Comparison of ENCODE assay signal across 13 cellular contexts in the genomic region with DNA sequence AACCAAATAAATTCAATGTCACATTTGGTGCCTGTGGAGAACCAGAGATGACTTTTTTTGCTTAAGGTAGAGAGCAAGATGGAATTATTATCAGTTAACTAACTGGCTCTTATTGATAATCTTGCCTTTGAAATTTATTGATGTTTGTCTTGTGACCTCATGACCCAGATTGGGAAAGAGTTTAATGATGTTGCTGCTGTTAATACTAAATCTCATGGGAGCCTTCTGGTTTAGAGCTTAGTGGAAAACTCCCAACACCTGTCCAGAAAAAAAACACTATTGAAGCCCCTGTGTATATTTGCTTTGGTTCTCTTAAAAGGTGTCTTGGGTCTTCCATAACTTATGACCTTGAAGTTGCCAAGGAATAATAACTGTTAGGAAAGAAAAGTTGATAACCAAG. TPM values are rescaled to one million over a fixed set of nuclear protein-coding genes. Genes with fewer than 3 reads are reported as not detected.
DNase-seq lines count a peak whose midpoint lies in the region; ATAC-seq and TF ChIP-seq lines count a peak whose summit lies in the region.
"Had no signal": no experiment of that assay in that cellular context is flagged by ENCODE, and none has a peak within 500 bp of the region (broad histone marks: within the 10 kb centered on the region; RNA-seq: fewer than 3 reads in every experiment).

No MANE protein-coding gene starts in this region.

- no peaks in the 10 kb centered on the region for H3K27me3 ChIP-seq in left ventricle myocardium inferior (ENCODE audit: low read depth)
- no peaks in the 10 kb centered on the region for H3K27me3 ChIP-seq in tibial artery
- H3K27me3 ChIP-seq: breast epithelium, transverse colon had no signal

- H3K4me3 ChIP-seq in left ventricle myocardium inferior (no peak overlapping the region), tibial artery (no peak overlapping the region)
- H3K4me3 ChIP-seq: breast epithelium, transverse colon had no signal

- no peak for DNase-seq in left ventricle myocardium inferior
- no peak for DNase-seq in Right ventricle myocardium inferior (ENCODE audit: missing footprints)
- DNase-seq in memory B cell (ENCODE audit: low spot score in 2 of 2), result no peak
- DNase-seq in tibial artery, result no peak
- no peak for DNase-seq in activated CD8-positive, alpha-beta memory T cell treated with anti-CD3 and anti-CD28 coated beads for 24 hours
- no peak for DNase-seq in T-helper 2 cell
- DNase-seq: activated CD4-positive, alpha-beta T cell treated with anti-CD3 and anti-CD28 coated beads, Interleukin-2, amount 10 ng/mL, durations not matched to agents 7 days and 5 days; DMS 273 treated with DMSO at 0.1 percent for 48 hours; effector CD8-positive, alpha-beta T cell; posterior cingulate gyrus; transverse colon had no signal

- no peaks in the 10 kb centered on the region for H3K9me3 Mint-ChIP-seq in memory B cell
- H3K9me3 Mint-ChIP-seq: activated CD4-positive, alpha-beta T cell treated with anti-CD3 and anti-CD28 coated beads, Interleukin-2, amount 10 ng/mL, durations not matched to agents 7 days and 5 days had no signal

- H3K4me1 Mint-ChIP-seq in memory B cell, result peaks cover 22% of the 10 kb centered on the region

- H3K36me3 ChIP-seq in left ventricle myocardium inferior (peaks cover 82% of the 10 kb centered on the region), tibial artery (peaks cover 70 to 82% (median 74%) of the 10 kb centered on the region in 3 donors)
- H3K36me3 ChIP-seq: breast epithelium had no signal

- TF ChIP-seq CTCF in left ventricle myocardium inferior (IDR thresholded peaks at IDR 0.05; ENCODE audit: borderline replicate concordance) (no peak), tibial artery (IDR thresholded peaks at IDR 0.05) (no peak)

- H3K36me3 Mint-ChIP-seq in memory B cell, result peaks cover 39% of the 10 kb centered on the region

- H3K9me3 ChIP-seq in left ventricle myocardium inferior (replicated peaks) (no peaks in the 10 kb centered on the region), tibial artery (no peaks in the 10 kb centered on the region)
- H3K9me3 ChIP-seq: breast epithelium, transverse colon had no signal

- H3K4me1 ChIP-seq in left ventricle myocardium inferior (peaks cover 75% of the 10 kb centered on the region), tibial artery (peaks cover 0 to 20% (median 4%) of the 10 kb centered on the region in 4 donors)
- H3K4me1 ChIP-seq: breast epithelium had no signal

- no peaks in the 10 kb centered on the region for H3K27me3 Mint-ChIP-seq in memory B cell
- H3K27me3 Mint-ChIP-seq: activated CD4-positive, alpha-beta T cell treated with anti-CD3 and anti-CD28 coated beads, Interleukin-2, amount 10 ng/mL, durations not matched to agents 7 days and 5 days had no signal

- H3K27ac Mint-ChIP-seq in memory B cell, result peak overlapping the region; percentile 60
- H3K27ac Mint-ChIP-seq: activated CD4-positive, alpha-beta T cell treated with anti-CD3 and anti-CD28 coated beads, Interleukin-2, amount 10 ng/mL, durations not matched to agents 7 days and 5 days had no signal

- no peak for ATAC-seq in Right ventricle myocardium inferior
- ATAC-seq in memory B cell (ENCODE audit: low read depth), result no peak

- H3K4me3 Mint-ChIP-seq in memory B cell, result no peak overlapping the region
- H3K4me3 Mint-ChIP-seq: activated CD4-positive, alpha-beta T cell treated with anti-CD3 and anti-CD28 coated beads, Interleukin-2, amount 10 ng/mL, durations not matched to agents 7 days and 5 days had no signal

- H3K27ac ChIP-seq in left ventricle myocardium inferior (replicated peaks), result peak overlapping the region; percentile 55
- H3K27ac ChIP-seq in tibial artery, result peak overlapping the region; percentile 10 to 32
- H3K27ac ChIP-seq: transverse colon had no signal

- intact Hi-C loops in left ventricle myocardium inferior (cut with micrococcal nuclease), result no loop called here
- intact Hi-C loops in Right ventricle myocardium inferior (cut with DNase I), result no loop called here
- intact Hi-C loops in tibial artery (cut with DNase I; ENCODE audit: low total_unique reads), result no loop called here

RNA-seq across cellular contexts. Expression of a gene that starts 10.0 kb away (rescaled TPM):
- 75.5 TPM for total RNA-seq in left ventricle myocardium inferior
- 72.1 TPM for total RNA-seq in Right ventricle myocardium inferior

RNA-seq across cellular contexts. Expression of a gene that starts 14.7 kb away (rescaled TPM):
- 67.0 TPM for total RNA-seq in left ventricle myocardium inferior
- total RNA-seq in Right ventricle myocardium inferior, result 64.0 TPM

RNA-seq across cellular contexts. Expression of a gene that starts 15.6 kb away (rescaled TPM):
- total RNA-seq in left ventricle myocardium inferior (2,012 TPM), Right ventricle myocardium inferior (2,065 TPM)
- total RNA-seq: activated CD4-positive, alpha-beta T cell treated with anti-CD3 and anti-CD28 coated beads, Interleukin-2, amount 10 ng/mL, durations not matched to agents 7 days and 5 days; fibroblast of villous mesenchyme had no signal

RNA-seq across cellular contexts. Expression of a gene that starts 16.5 kb away (rescaled TPM):
- total RNA-seq in left ventricle myocardium inferior (131 TPM), Right ventricle myocardium inferior (155 TPM)

RNA-seq across cellular contexts. Expression of a gene that starts 27.0 kb away (rescaled TPM):
- total RNA-seq in left ventricle myocardium inferior (61.6 TPM), Right ventricle myocardium inferior (60.4 TPM)
